ENCODE assay signal across 19 cellular contexts in the genomic region with DNA sequence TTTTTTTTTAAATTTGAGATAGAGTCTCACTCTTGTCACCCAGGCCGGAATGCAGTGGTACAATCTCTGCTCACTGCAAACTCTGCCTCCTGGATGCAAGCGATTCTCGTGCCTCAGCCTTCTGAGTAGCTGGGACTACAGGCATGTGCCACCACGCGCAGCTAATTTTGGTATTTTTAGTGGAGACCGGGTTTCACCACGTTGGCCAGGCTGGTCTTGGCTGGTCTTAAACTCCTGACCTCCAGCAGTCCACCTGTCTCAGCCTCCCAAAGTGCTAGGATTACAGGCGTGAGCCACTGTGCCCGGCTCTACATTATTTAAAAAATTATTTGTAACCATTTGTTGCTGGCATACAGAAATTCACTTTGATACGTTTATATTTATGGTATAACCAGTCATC. TPM values are rescaled to one million over a fixed set of nuclear protein-coding genes. Genes with fewer than 3 reads are reported as not detected.
DNase-seq lines count a peak whose midpoint lies in the region; ATAC-seq and TF ChIP-seq lines count a peak whose summit lies in the region.
"Had no signal": no experiment of that assay in that cellular context is flagged by ENCODE, and none has a peak within 500 bp of the region (broad histone marks: within the 10 kb centered on the region; RNA-seq: fewer than 3 reads in every experiment).

No MANE protein-coding gene starts in this region.

- in situ Hi-C loops in gastrocnemius medialis (cut with MboI; ENCODE audit: low sequenced_read_pairs in 4 of 4) = no loop called here

- H3K4me3 Mint-ChIP-seq in memory B cell = no peak overlapping the region
- H3K4me3 Mint-ChIP-seq: CD4-positive, alpha-beta memory T cell; HFFc6 had no signal

- H3K36me3 ChIP-seq in neutrophil = peaks cover 26% of the 10 kb centered on the region
- H3K36me3 ChIP-seq in gastrocnemius medialis = no peaks in the 10 kb centered on the region
- no peaks in the 10 kb centered on the region for H3K36me3 ChIP-seq in colonic mucosa

- peak overlapping the region; percentile 8 for H3K27ac ChIP-seq in neutrophil
- peak overlapping the region; percentile 76 to 85 (median 80) for H3K27ac ChIP-seq in gastrocnemius medialis
- no peak overlapping the region for H3K27ac ChIP-seq in colonic mucosa
- H3K27ac ChIP-seq: A549 had no signal

- H3K9me3 ChIP-seq in neutrophil (no peaks in the 10 kb centered on the region), gastrocnemius medialis (no peaks in the 10 kb centered on the region), colonic mucosa (no peaks in the 10 kb centered on the region)
- H3K9me3 ChIP-seq: A549, HAP-1 had no signal

- H3K27me3 ChIP-seq in neutrophil (no peaks in the 10 kb centered on the region), gastrocnemius medialis (no peaks in the 10 kb centered on the region), colonic mucosa (no peaks in the 10 kb centered on the region)

- H3K27me3 Mint-ChIP-seq in memory B cell = no peaks in the 10 kb centered on the region
- H3K27me3 Mint-ChIP-seq: CD4-positive, alpha-beta memory T cell had no signal

- TF ChIP-seq CTCF in neutrophil (IDR thresholded peaks at IDR 0.05) = no peak
- no peak for TF ChIP-seq CTCF in gastrocnemius medialis (IDR thresholded peaks at IDR 0.05 in 4 of 5, conservative IDR thresholded peaks at IDR 0.05 in 1 of 5)
- TF ChIP-seq CTCF in colonic mucosa (IDR thresholded peaks at IDR 0.05) = no peak

- no peak overlapping the region for H3K9ac ChIP-seq in colonic mucosa (ENCODE audit: low read depth in 2 of 2, low read length in 2 of 2)

- DNase-seq in memory B cell (ENCODE audit: low spot score in 2 of 2) = no peak
- DNase-seq in gastrocnemius medialis = peak; percentile 70 to 87
- DNase-seq in colonic mucosa = no peak
- DNase-seq in HPDE6-E6E7 (ENCODE audit: extremely low spot score) = no peak
- DNase-seq: 8988T; ACHN; C1 segment of cervical spinal cord; Calu3; CD4-positive, alpha-beta memory T cell; COR-L47; DMS53; DMS79 treated with DMSO at 0.1 percent for 48 hours; GF-D8; GOT3; HFFc6 had no signal

- peaks cover 32% of the 10 kb centered on the region for H3K4me1 Mint-ChIP-seq in memory B cell

- peak; percentile 34 to 46 for TF ChIP-seq POLR2A in gastrocnemius medialis (IDR thresholded peaks at IDR 0.05)

- intact Hi-C loops in gastrocnemius medialis (cut with DNase I; ENCODE audit: low total_unique reads) = no loop called here
- intact Hi-C loops in colonic mucosa (cut with DNase I) = no loop called here

- H3K4me3 ChIP-seq in neutrophil (ENCODE audit: low read depth in 1 of 2, low read length in 1 of 2) = no peak overlapping the region
- H3K4me3 ChIP-seq in gastrocnemius medialis = no peak overlapping the region
- H3K4me3 ChIP-seq in colonic mucosa = no peak overlapping the region
- H3K4me3 ChIP-seq: A549, HAP-1 had no signal

- ATAC-seq in memory B cell (ENCODE audit: low read depth) (no peak), gastrocnemius medialis (peak; percentile 85 to 86), GM18873 (IDR thresholded peaks at IDR 0.05; ENCODE audit: low FRiP score, unreplicated experiment) (no peak)
- ATAC-seq: A549 had no signal

- H3K36me3 Mint-ChIP-seq in memory B cell = peaks cover 22% of the 10 kb centered on the region

- peak overlapping the region; percentile 65 for H3K27ac Mint-ChIP-seq in memory B cell
- H3K27ac Mint-ChIP-seq: HFFc6 had no signal

- no peaks in the 10 kb centered on the region for H3K9me3 Mint-ChIP-seq in memory B cell
- H3K9me3 Mint-ChIP-seq: HFFc6 had no signal

- H3K4me1 ChIP-seq in neutrophil (ENCODE audit: control insufficient read depth in 1 of 2, insufficient read depth in 1 of 2, low read depth in 1 of 2, low read length in 1 of 2) = peaks cover 18 to 21% of the 10 kb centered on the region in 2 experiments
- H3K4me1 ChIP-seq in gastrocnemius medialis = peaks cover 41 to 51% of the 10 kb centered on the region in 2 donors
- H3K4me1 ChIP-seq in colonic mucosa = no peaks in the 10 kb centered on the region

RNA-seq across cellular contexts. Expression of a gene that starts 18.6 kb away (rescaled TPM):
- total RNA-seq in gastrocnemius medialis = 10 to 100 TPM; 29.6 to 53.0 (median 38.0) TPM
- 10 to 100 TPM; 59.5 to 65.7 TPM for total RNA-seq in colonic mucosa

Comparison
In these comparisons a context has a peak if more than half of its experiments do, and no peak if none do; other contexts are left out.
1. ATAC-seq: peak in gastrocnemius medialis (2 of 2); none in memory B cell (single experiment) and GM18873 (single experiment).
2. DNase-seq: peak in gastrocnemius medialis (2 of 2); none in memory B cell (0 of 2), colonic mucosa (single experiment) and HPDE6-E6E7 (single experiment).